ENCODE assay signal across 1 cellular context in the genomic region with DNA sequence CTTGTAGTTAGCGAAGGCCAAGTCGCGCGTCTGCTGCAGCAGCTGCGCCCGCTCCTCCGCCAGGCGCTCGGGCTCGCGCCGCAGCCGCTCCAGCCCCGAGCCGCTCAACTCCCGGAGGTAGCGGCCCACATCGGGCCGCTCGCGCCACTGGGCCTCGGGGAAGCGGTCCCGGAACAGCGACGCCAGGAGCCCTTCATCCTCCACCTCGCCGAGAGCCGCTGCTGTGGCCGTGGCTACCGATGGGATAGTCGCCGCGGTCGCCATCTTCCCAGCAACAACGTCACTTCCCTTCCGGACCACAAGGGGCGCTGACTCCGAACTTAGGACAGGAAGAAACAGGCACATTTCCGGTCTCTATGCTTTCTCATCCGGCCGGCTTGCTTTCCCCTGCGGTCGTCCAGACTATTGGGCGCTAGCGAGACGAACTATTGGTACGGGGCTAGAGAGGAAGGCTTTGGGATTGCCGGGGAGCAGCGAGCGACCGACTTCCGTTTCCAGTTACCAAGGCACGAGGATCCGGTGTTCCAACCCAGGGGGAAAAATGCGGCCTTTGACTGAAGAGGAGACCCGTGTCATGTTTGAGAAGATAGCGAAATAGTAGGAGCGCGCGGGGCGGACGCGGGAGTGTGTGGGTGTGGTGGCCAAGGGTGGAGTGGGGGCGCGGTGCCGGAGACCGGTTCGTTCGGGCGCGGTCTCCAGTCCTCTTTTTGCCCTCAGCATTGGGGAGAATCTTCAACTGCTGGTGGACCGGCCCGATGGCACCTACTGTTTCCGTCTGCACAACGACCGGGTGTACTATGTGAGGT.
TF ChIP-seq lines count a peak whose summit lies in the region.

TSS of gene COG8 (minus strand) at position 276 of the 806 bp plus-strand sequence. CDS start at position 264, 12 bp downstream.
TSS of gene NIP7 (plus strand) at position 484 of the 806 bp plus-strand sequence. CDS start at position 542, 58 bp downstream.

TF ChIP-seq in GM12878, 131 proteins besides CTCF, POLR2A, EP300 and RAD21 (continued from another document and continues in another):
- TF ChIP-seq, protein P1, sequence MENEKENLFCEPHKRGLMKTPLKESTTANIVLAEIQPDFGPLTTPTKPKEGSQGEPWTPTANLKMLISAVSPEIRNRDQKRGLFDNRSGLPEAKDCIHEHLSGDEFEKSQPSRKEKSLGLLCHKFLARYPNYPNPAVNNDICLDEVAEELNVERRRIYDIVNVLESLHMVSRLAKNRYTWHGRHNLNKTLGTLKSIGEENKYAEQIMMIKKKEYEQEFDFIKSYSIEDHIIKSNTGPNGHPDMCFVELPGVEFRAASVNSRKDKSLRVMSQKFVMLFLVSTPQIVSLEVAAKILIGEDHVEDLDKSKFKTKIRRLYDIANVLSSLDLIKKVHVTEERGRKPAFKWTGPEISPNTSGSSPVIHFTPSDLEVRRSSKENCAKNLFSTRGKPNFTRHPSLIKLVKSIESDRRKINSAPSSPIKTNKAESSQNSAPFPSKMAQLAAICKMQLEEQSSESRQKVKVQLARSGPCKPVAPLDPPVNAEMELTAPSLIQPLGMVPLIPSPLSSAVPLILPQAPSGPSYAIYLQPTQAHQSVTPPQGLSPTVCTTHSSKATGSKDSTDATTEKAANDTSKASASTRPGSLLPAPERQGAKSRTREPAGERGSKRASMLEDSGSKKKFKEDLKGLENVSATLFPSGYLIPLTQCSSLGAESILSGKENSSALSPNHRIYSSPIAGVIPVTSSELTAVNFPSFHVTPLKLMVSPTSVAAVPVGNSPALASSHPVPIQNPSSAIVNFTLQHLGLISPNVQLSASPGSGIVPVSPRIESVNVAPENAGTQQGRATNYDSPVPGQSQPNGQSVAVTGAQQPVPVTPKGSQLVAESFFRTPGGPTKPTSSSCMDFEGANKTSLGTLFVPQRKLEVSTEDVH (IDR thresholded peaks at IDR 0.05; ENCODE audit: low read depth, partially characterized antibody), result peak; percentile 94
- peak; percentile 66 for TF ChIP-seq POU2F2 (IDR thresholded peaks at IDR 0.05; ENCODE audit: borderline replicate concordance, low read depth, low read length)
- no peak for TF ChIP-seq SUZ12 (IDR thresholded peaks at IDR 0.05; ENCODE audit: unreplicated experiment)
- TF ChIP-seq SP1 (IDR thresholded peaks at IDR 0.05; ENCODE audit: low read depth, low read length), result peak; percentile 50
- no peak; the same call in 1 of the 2 replicates for TF ChIP-seq IRF3 (IDR thresholded peaks at IDR 0.05)
- TF ChIP-seq RUNX3 (IDR thresholded peaks at IDR 0.05; ENCODE audit: low read length), result peak; percentile 90
- TF ChIP-seq MLLT1 (IDR thresholded peaks at IDR 0.05), result peak; percentile 83
- 0 out of 2 replicates have a peak, but pooled peaks have one; percentile 31 for TF ChIP-seq MEF2A (IDR thresholded peaks at IDR 0.05; ENCODE audit: insufficient read depth, low read depth, low read length)
- TF ChIP-seq ZSCAN29 (IDR thresholded peaks at IDR 0.05), result 0 out of 2 replicates have a peak, but pooled peaks have one; percentile 1
- TF ChIP-seq FOXM1 (IDR thresholded peaks at IDR 0.05; ENCODE audit: low read depth, low read length), result no peak
- no peak for TF ChIP-seq TBL1XR1 (IDR thresholded peaks at IDR 0.05; ENCODE audit: low read depth, low read length)
- peak; percentile 36 to 63; a peak in 2 of 4 replicates for TF ChIP-seq BHLHE40 (IDR thresholded peaks at IDR 0.05; ENCODE audit: borderline replicate concordance in 1 of 2, low read depth in 2 of 2, low read length in 1 of 2)
- TF ChIP-seq, protein P2, sequence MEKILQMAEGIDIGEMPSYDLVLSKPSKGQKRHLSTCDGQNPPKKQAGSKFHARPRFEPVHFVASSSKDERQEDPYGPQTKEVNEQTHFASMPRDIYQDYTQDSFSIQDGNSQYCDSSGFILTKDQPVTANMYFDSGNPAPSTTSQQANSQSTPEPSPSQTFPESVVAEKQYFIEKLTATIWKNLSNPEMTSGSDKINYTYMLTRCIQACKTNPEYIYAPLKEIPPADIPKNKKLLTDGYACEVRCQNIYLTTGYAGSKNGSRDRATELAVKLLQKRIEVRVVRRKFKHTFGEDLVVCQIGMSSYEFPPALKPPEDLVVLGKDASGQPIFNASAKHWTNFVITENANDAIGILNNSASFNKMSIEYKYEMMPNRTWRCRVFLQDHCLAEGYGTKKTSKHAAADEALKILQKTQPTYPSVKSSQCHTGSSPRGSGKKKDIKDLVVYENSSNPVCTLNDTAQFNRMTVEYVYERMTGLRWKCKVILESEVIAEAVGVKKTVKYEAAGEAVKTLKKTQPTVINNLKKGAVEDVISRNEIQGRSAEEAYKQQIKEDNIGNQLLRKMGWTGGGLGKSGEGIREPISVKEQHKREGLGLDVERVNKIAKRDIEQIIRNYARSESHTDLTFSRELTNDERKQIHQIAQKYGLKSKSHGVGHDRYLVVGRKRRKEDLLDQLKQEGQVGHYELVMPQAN (conservative IDR thresholded peaks at IDR 0.05), result peak; percentile 84
- no peak for TF ChIP-seq BCLAF1 (IDR thresholded peaks at IDR 0.05)
- TF ChIP-seq IRF4 (IDR thresholded peaks at IDR 0.05; ENCODE audit: low read depth, low read length), result 0 out of 2 replicates have a peak, but pooled peaks have one; percentile 22
- TF ChIP-seq, protein P3, sequence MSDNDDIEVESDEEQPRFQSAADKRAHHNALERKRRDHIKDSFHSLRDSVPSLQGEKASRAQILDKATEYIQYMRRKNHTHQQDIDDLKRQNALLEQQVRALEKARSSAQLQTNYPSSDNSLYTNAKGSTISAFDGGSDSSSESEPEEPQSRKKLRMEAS (IDR thresholded peaks at IDR 0.05; ENCODE audit: low read depth, low read length), result peak; percentile 83; the same call in 1 of the 2 replicates
- TF ChIP-seq POLR2AphosphoS2 (IDR thresholded peaks at IDR 0.05; ENCODE audit: low read depth, low read length), result peak; percentile 58; the same call in 1 of the 2 replicates
- peak; percentile 90; the same call in 1 of the 2 replicates for TF ChIP-seq POLR2AphosphoS5 (IDR thresholded peaks at IDR 0.05; ENCODE audit: low read length)
- TF ChIP-seq SIN3A (IDR thresholded peaks at IDR 0.05; ENCODE audit: low read depth, low read length), result peak; percentile 91
- TF ChIP-seq HSF1 (IDR thresholded peaks at IDR 0.05; ENCODE audit: low read depth, low read length), result 0 out of 2 replicates have a peak, but pooled peaks have one; percentile 32
- no peak for TF ChIP-seq ZBTB4 (CRISPR knock-in tag; IDR thresholded peaks at IDR 0.05)
- TF ChIP-seq FOXK2 (IDR thresholded peaks at IDR 0.05), result peak; percentile 86
- 0 out of 2 replicates have a peak, but pooled peaks have one; percentile 35 for TF ChIP-seq HDGF (IDR thresholded peaks at IDR 0.05)
- TF ChIP-seq ZZZ3 (IDR thresholded peaks at IDR 0.05; ENCODE audit: control insufficient read depth, insufficient read length, low read depth), result no peak
- TF ChIP-seq NR2C1 (IDR thresholded peaks at IDR 0.05), result peak; percentile 77
- peak; percentile 84 for TF ChIP-seq ATF7 (IDR thresholded peaks at IDR 0.05; ENCODE audit: low read depth)
- peak; percentile 97 for TF ChIP-seq CREM (IDR thresholded peaks at IDR 0.05; ENCODE audit: low read depth)
- TF ChIP-seq TAF1 (IDR thresholded peaks at IDR 0.05; ENCODE audit: borderline replicate concordance, low read depth, low read length), result peak; percentile 94
- peak; percentile 96 for TF ChIP-seq ASH2L (IDR thresholded peaks at IDR 0.05; ENCODE audit: borderline replicate concordance, low read depth)
- 0 out of 2 replicates have a peak, but pooled peaks have one; percentile 48 for TF ChIP-seq TCF12 (IDR thresholded peaks at IDR 0.05; ENCODE audit: low read depth, low read length)
- TF ChIP-seq HCFC1 (IDR thresholded peaks at IDR 0.05; ENCODE audit: low read length), result peak; percentile 79
- peak; percentile 49 for TF ChIP-seq MYC (IDR thresholded peaks at IDR 0.05; ENCODE audit: insufficient read depth, insufficient read length, insufficient replicate concordance, low read length, severe bottlenecking)
- TF ChIP-seq KLF5 (IDR thresholded peaks at IDR 0.05; ENCODE audit: partially characterized antibody), result peak; percentile 77
